ENCODE assay signal across 15 cellular contexts in the genomic region with DNA sequence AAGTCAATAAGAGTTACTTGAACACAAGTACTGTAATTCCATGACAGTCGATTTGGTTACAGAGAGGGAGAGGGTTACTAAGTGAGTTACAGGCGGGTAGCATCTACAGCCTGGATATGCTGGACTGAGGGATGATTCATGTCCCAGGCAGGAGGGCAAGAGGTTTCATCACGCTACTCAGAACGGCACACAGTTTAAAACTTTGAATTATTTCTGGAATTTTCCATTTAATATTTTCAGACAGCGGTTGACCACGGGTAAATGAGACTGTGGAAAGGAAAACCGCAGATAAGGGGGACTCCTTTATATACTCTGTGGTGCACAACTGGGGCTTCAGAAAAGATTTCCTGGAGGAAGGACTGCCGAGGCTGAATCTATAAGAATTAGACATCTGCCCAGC. TPM values are rescaled to one million over a fixed set of nuclear protein-coding genes. Genes with fewer than 3 reads are reported as not detected.
A peak's percentile ranks its signal among the peaks of the same experiment; 100 is the strongest.
DNase-seq lines count a peak whose midpoint lies in the region; ATAC-seq and TF ChIP-seq lines count a peak whose summit lies in the region.
"Had no signal": no experiment of that assay in that cellular context is flagged by ENCODE, and none has a peak within 500 bp of the region (broad histone marks: within the 10 kb centered on the region; RNA-seq: fewer than 3 reads in every experiment).

No MANE protein-coding gene starts in this region.

- H3K27ac ChIP-seq in mesenchymal stem cell (ENCODE audit: low read length, poor library complexity, severe bottlenecking) (peak overlapping the region; percentile 60), substantia nigra (ENCODE audit: low read depth, low read length, poor library complexity, severe bottlenecking) (no peak overlapping the region)
- H3K27ac ChIP-seq: colonic mucosa, esophagus squamous epithelium, upper lobe of left lung had no signal

- H3K4me3 ChIP-seq in AG10803 (ENCODE audit: low read length) (no peak overlapping the region), astrocyte of the spinal cord (ENCODE audit: low read depth, low read length) (no peak overlapping the region), mesenchymal stem cell (ENCODE audit: insufficient read depth in 1 of 2, low read depth in 1 of 2, low read length in 2 of 2) (no peak overlapping the region)
- H3K4me3 ChIP-seq: colonic mucosa, esophagus squamous epithelium, upper lobe of left lung had no signal

- 44% methylated on average over 6 of the region's 8 CpGs for WGBS in mesenchymal stem cell

- no peak overlapping the region for H2AK5ac ChIP-seq in mesenchymal stem cell (ENCODE audit: low read length, severe bottlenecking)

- no peaks in the 10 kb centered on the region for H3K9me3 ChIP-seq in mesenchymal stem cell (ENCODE audit: control insufficient read depth, low read length)
- H3K9me3 ChIP-seq: colonic mucosa, esophagus squamous epithelium, upper lobe of left lung had no signal

- DNase-seq in AG10803 (ENCODE audit: low read depth): peak; percentile 85
- DNase-seq in M059J (ENCODE audit: low read depth): peak; percentile 71
- peak; percentile 82 for DNase-seq in astrocyte of the spinal cord (ENCODE audit: low read depth, low spot score)
- DNase-seq in mesenchymal stem cell: peak; percentile 76
- no peak for DNase-seq in activated CD4-positive, alpha-beta T cell treated with anti-CD3 and anti-CD28 coated beads, Interleukin-2, amount 50 U/mL, for 48 hours
- no peak for DNase-seq in substantia nigra (lab: John Stamatoyannopoulos, UW)
- DNase-seq: activated CD8-positive, alpha-beta memory T cell treated with anti-CD3 and anti-CD28 coated beads, Interleukin-2, amount 10 ng/mL, durations not matched to agents 7 days and 5 days; colonic mucosa; esophagus squamous epithelium; NCI-H2029; NCI-H82; SHP77; upper lobe of left lung had no signal

- no peak overlapping the region for H3K4ac ChIP-seq in mesenchymal stem cell (ENCODE audit: low read depth in 1 of 2, low read length in 2 of 2)

- H3K23ac ChIP-seq in mesenchymal stem cell (ENCODE audit: low read length in 2 of 2): no peak overlapping the region

- H4K8ac ChIP-seq in mesenchymal stem cell (ENCODE audit: low read length): no peak overlapping the region

- H2BK12ac ChIP-seq in mesenchymal stem cell (ENCODE audit: low read length in 2 of 2): no peak overlapping the region

- no peak overlapping the region for H2BK15ac ChIP-seq in mesenchymal stem cell (ENCODE audit: low read depth, poor library complexity, severe bottlenecking)

- H3K27me3 ChIP-seq in mesenchymal stem cell (ENCODE audit: control insufficient read depth in 1 of 2, insufficient read depth in 1 of 2, low read length in 2 of 2): no peaks in the 10 kb centered on the region
- H3K27me3 ChIP-seq: colonic mucosa, esophagus squamous epithelium, upper lobe of left lung had no signal

- no peak for ATAC-seq in HG03097 (IDR thresholded peaks at IDR 0.05; ENCODE audit: low FRiP score, unreplicated experiment)
- no peak for ATAC-seq in HG03342 (IDR thresholded peaks at IDR 0.05; ENCODE audit: unreplicated experiment)
- ATAC-seq: activated CD8-positive, alpha-beta memory T cell treated with anti-CD3 and anti-CD28 coated beads, Interleukin-2, amount 10 ng/mL, durations not matched to agents 7 days and 5 days had no signal

- peaks cover 38% of the 10 kb centered on the region for H3K79me1 ChIP-seq in mesenchymal stem cell (replicated peaks; ENCODE audit: low read length, poor library complexity, severe bottlenecking)

- no peak overlapping the region for H4K91ac ChIP-seq in mesenchymal stem cell (ENCODE audit: low read length)

- H2AFZ ChIP-seq in mesenchymal stem cell (ENCODE audit: low read depth, low read length): no peak overlapping the region

- no peak overlapping the region for H3K9ac ChIP-seq in mesenchymal stem cell (ENCODE audit: low read length)

- H3K4me2 ChIP-seq in mesenchymal stem cell (ENCODE audit: low read length, poor library complexity, severe bottlenecking): no peak overlapping the region

- peaks cover 9 to 32% of the 10 kb centered on the region in 2 experiments for H3K36me3 ChIP-seq in mesenchymal stem cell (ENCODE audit: control insufficient read depth in 1 of 2, insufficient read depth in 2 of 2, low read depth in 1 of 2, low read length in 2 of 2)
- H3K36me3 ChIP-seq: colonic mucosa had no signal

- no peak overlapping the region for H2BK5ac ChIP-seq in mesenchymal stem cell (ENCODE audit: low read depth, low read length, poor library complexity, severe bottlenecking)

- H2BK120ac ChIP-seq in mesenchymal stem cell (ENCODE audit: low read depth, low read length): no peak overlapping the region

- in situ Hi-C loops in astrocyte of the spinal cord (cut with HindIII; ENCODE audit: low sequenced_read_pairs): loop anchor here (25.0 kb wide), 1 partner anchor 155 kb away; no protein-coding TSS in a partner anchor

- TF ChIP-seq CTCF in AG10803 (conservative IDR thresholded peaks at IDR 0.05; ENCODE audit: low read length) (no peak), astrocyte of the spinal cord (IDR thresholded peaks at IDR 0.05; ENCODE audit: low read depth, low read length) (no peak)

- H3K18ac ChIP-seq in mesenchymal stem cell (ENCODE audit: low read depth in 1 of 2, low read length in 2 of 2): no peak overlapping the region

- peaks cover 21% of the 10 kb centered on the region for H3K4me1 ChIP-seq in mesenchymal stem cell (ENCODE audit: control insufficient read depth, insufficient read depth, low read depth, low read length)

- H3K14ac ChIP-seq in mesenchymal stem cell (ENCODE audit: low read length in 2 of 2): no peak overlapping the region

RNA-seq across cellular contexts. Expression of a gene that starts 25.7 kb away (rescaled TPM):
- total RNA-seq in M059J (2014; rRNA removed; shearing (Covaris generic)): 0.39 TPM in 1 of 2 replicates, not detected in the other
- polyA plus RNA-seq in mesenchymal stem cell (2013, experiment 1 of 2): 0.23 TPM
- 0.14 TPM for polyA plus RNA-seq in mesenchymal stem cell (2013, experiment 2 of 2)
- total RNA-seq: activated CD8-positive, alpha-beta memory T cell treated with anti-CD3 and anti-CD28 coated beads, Interleukin-2, amount 10 ng/mL, durations not matched to agents 7 days and 5 days had no signal

Comparison
In these comparisons a context has a peak if more than half of its experiments do, and no peak if none do; other contexts are left out.
1. DNase-seq: peak in AG10803 (single experiment), M059J (single experiment), astrocyte of the spinal cord (single experiment) and mesenchymal stem cell (single experiment); none in activated CD4-positive, alpha-beta T cell treated with anti-CD3 and anti-CD28 coated beads, Interleukin-2, amount 50 U/mL, for 48 hours (0 of 2) and substantia nigra (0 of 49).